Comparison of ENCODE assay signal across 2 cellular contexts in the genomic region with DNA sequence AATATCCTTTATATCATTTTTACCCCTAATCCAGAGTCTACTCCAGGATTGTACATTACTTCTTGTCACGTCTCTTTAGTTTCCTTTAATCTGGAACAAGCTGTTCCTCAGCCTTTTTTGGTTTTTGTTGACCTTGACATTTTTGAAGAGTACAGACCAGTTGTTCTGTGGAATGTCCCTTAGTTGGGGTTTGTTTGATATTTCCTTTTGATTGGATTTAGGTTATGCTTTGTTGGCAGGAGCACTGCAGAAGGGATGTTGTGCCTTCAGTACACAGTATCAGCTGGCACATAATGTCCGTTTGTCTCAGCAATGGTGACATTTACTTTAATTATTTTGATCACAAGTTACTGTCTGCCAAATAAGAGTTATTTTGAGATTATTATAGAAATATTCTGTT.
TF ChIP-seq lines count a peak whose summit lies in the region.

No MANE protein-coding gene starts in this region.

TF ChIP-seq in IMR-90, 13 proteins besides CTCF, POLR2A, EP300 and RAD21:
- no peak for TF ChIP-seq RFX5 (IDR thresholded peaks at IDR 0.05; ENCODE audit: low read depth, low read length)
- no peak for TF ChIP-seq MAZ (IDR thresholded peaks at IDR 0.05; ENCODE audit: borderline replicate concordance, low read depth, low read length)
- no peak for TF ChIP-seq RCOR1 (IDR thresholded peaks at IDR 0.05; ENCODE audit: insufficient replicate concordance, low read length)
- TF ChIP-seq BHLHE40 (IDR thresholded peaks at IDR 0.05; ENCODE audit: low read depth, low read length) = no peak
- no peak for TF ChIP-seq USF2 (IDR thresholded peaks at IDR 0.05; ENCODE audit: low read depth, low read length)
- no peak for TF ChIP-seq FOS (IDR thresholded peaks at IDR 0.05; ENCODE audit: low read depth, low read length)

TF ChIP-seq in H1, 55 proteins besides CTCF, POLR2A, EP300 and RAD21:
- TF ChIP-seq CEBPB (IDR thresholded peaks at IDR 0.05; ENCODE audit: low read depth, low read length) (no peak), SUZ12 (IDR thresholded peaks at IDR 0.05; ENCODE audit: low read length) (no peak), CHD1 (IDR thresholded peaks at IDR 0.05; ENCODE audit: low read depth, low read length) (no peak)
